Comparison of ENCODE assay signal across 26 cellular contexts in the genomic region with DNA sequence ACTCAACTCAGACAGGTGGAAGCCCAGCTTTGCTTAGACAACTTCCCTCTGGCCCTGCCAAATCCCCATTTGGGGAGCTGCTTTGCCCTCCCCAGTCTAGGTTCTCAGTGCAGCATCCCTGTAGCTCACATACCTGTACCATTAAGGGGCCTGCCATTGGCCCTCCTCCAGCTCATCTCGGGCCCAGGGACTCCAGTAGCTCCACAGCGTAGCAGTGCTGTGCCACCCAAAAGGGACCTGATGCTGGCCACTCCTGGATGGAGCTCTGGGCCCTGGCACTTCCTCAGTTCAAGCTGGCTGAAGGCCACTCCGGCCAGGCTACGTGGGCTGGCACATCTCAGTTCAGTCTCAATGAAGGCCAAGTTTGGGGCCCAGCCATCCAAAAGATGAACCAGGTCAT. TPM values are rescaled to one million over a fixed set of nuclear protein-coding genes. Genes with fewer than 3 reads are reported as not detected.
"Had no signal": no experiment of that assay in that cellular context is flagged by ENCODE, and none has a peak within 500 bp of the region (broad histone marks: within the 10 kb centered on the region; RNA-seq: fewer than 3 reads in every experiment).

No MANE protein-coding gene starts in this region.

- H3K9me3 ChIP-seq: suprapubic skin, testis, thoracic aorta, thyroid gland, tibial artery, tibial nerve, transverse colon, upper lobe of left lung, upper lobe of right lung, uterus, vagina had no signal

- H3K4me3 ChIP-seq: stomach, suprapubic skin, testis, thoracic aorta, thyroid gland, tibial artery, tibial nerve, transverse colon, upper lobe of left lung, upper lobe of right lung, uterus, vagina had no signal

- H3K27me3 ChIP-seq: testis, thyroid gland, upper lobe of left lung, upper lobe of right lung, uterus, vagina had no signal

- H3K36me3 ChIP-seq: stomach, suprapubic skin, thoracic aorta, thyroid gland, tibial artery, tibial nerve, transverse colon, upper lobe of left lung, upper lobe of right lung, uterus, vagina had no signal

- DNase-seq: stimulated activated CD4-positive, alpha-beta T cell treated with anti-CD3 and anti-CD28 coated beads, Interleukin-2, amount 100 ng/mL, for 48 hours; stimulated activated CD4-positive, alpha-beta T cell treated with anti-CD3 and anti-CD28 coated beads, Interleukin-4, amount 100 ng/mL, for 1 hour; stimulated activated CD4-positive, alpha-beta T cell treated with anti-CD3 and anti-CD28 coated beads, Interleukin-4, amount 100 ng/mL, for 24 hours; stimulated activated CD4-positive, alpha-beta T cell treated with anti-CD3 and anti-CD28 coated beads, Interleukin-4, amount 100 ng/mL, for 4 hours; stimulated activated CD8-positive, alpha-beta memory T cell treated with anti-CD3 and anti-CD28 coated beads, Interleukin-4, amount 100 ng/mL, for 48 hours; stimulated activated naive B cell treated with anti-CD40 and anti-IgM and Interleukin-4, amounts not matched to agents 10 μg/mL and 1 μg/mL and 100 μg/mL, for 72 hours; stimulated activated naive CD4-positive, alpha-beta T cell; stimulated activated naive CD4-positive, alpha-beta T cell treated with Interleukin-2 at 50 U/mL for 16 hours; stimulated activated naive CD8-positive, alpha-beta T cell treated with anti-CD3 and anti-CD28 coated beads, Interleukin-15, amount 100 ng/mL, for 72 hours; stimulated activated naive CD8-positive, alpha-beta T cell treated with anti-CD3 and anti-CD28 coated beads, Interleukin-15, Interleukin-2, amounts not matched to agents 100 U/mL and 50 U/mL, for 24 hours; stomach; testis; thyroid gland; transverse colon; upper lobe of left lung; upper lobe of right lung; uterus had no signal

- H3K4me1 ChIP-seq: stomach, testis, tibial nerve, transverse colon, upper lobe of left lung, upper lobe of right lung, uterus, vagina had no signal

- H3K27ac ChIP-seq: stomach, suprapubic skin, testis, thoracic aorta, thyroid gland, tibial artery, tibial nerve, transverse colon, upper lobe of left lung, upper lobe of right lung, uterus, vagina had no signal

- ATAC-seq: stimulated activated effector memory CD8-positive, alpha-beta T cell treated with anti-CD3 and anti-CD28 coated beads, Interleukin-12 subunit alpha, Interleukin-12 subunit beta, amount 100 ng/mL, for 72 hours; stimulated activated memory B cell treated with anti-CD40 and anti-IgM and Interleukin-4, amounts not matched to agents 10 μg/mL and 1 μg/mL and 100 μg/mL, for 72 hours; stimulated activated naive B cell treated with anti-CD40 and anti-IgM and Interleukin-4, amounts not matched to agents 10 μg/mL and 1 μg/mL and 100 μg/mL, for 72 hours; stimulated activated naive CD8-positive, alpha-beta T cell treated with anti-CD3 and anti-CD28 coated beads, Interleukin-15, amount 100 ng/mL, for 72 hours; stimulated activated naive CD8-positive, alpha-beta T cell treated with anti-CD3 and anti-CD28 coated beads, Interleukin-15, Interleukin-2, amounts not matched to agents 100 U/mL and 50 U/mL, for 24 hours; upper lobe of right lung had no signal

RNA-seq across cellular contexts. Expression of gene LRIT1, which starts 7.4 kb away (rescaled TPM):
- polyA plus RNA-seq: stomach, thymus, urinary bladder had no signal

RNA-seq across cellular contexts. Expression of gene LRIT2, which starts 8.6 kb away (rescaled TPM):
- polyA plus RNA-seq: stomach, thymus, urinary bladder had no signal
